ENCODE assay signal across 8 cellular contexts in genomic region chr12:108825205-108825950, GRCh38. TPM values are rescaled to one million over a fixed set of nuclear protein-coding genes. Genes with fewer than 3 reads are reported as not detected.
DNase-seq lines count a peak whose midpoint lies in the region; ATAC-seq and TF ChIP-seq lines count a peak whose summit lies in the region.

No MANE protein-coding gene starts in this region.

- peak; percentile 83 for DNase-seq in NCI-H2171 treated with DMSO at 0.1 percent for 48 hours (lab: John Stamatoyannopoulos, UW)
- DNase-seq in NCI-H2171 (lab: John Stamatoyannopoulos, UW) = no peak
- peak; percentile 60 for DNase-seq in MV-4-11 (lab: John Stamatoyannopoulos, UW)
- DNase-seq in psoas muscle = no peak
- no peak for DNase-seq in GM03348 (ENCODE audit: low spot score)
- no peak for DNase-seq in NCI-H1092 (lab: John Stamatoyannopoulos, UW)

- peaks cover 36 to 40% of the 10 kb centered on the region in 2 donors for H3K4me1 ChIP-seq in duodenal mucosa (ENCODE audit: control insufficient read depth in 1 of 2, insufficient read depth in 2 of 2, low read length in 2 of 2)
- H3K4me1 ChIP-seq in psoas muscle = peaks cover 85% of the 10 kb centered on the region

- H3K27me3 ChIP-seq in duodenal mucosa (ENCODE audit: control insufficient read depth in 1 of 2, insufficient read depth in 2 of 2, low read length in 2 of 2) = no peaks in the 10 kb centered on the region
- H3K27me3 ChIP-seq in psoas muscle (ENCODE audit: insufficient read depth in 3 of 3, low read length in 2 of 3) = no peaks in the 10 kb centered on the region

- H3K9me3 ChIP-seq in duodenal mucosa (ENCODE audit: control insufficient read depth in 1 of 2, low read length in 2 of 2) (no peaks in the 10 kb centered on the region), psoas muscle (no peaks in the 10 kb centered on the region)

- no peak for TF ChIP-seq CTCF in psoas muscle (IDR thresholded peaks at IDR 0.05)

- H3K4me3 ChIP-seq in duodenal mucosa (ENCODE audit: low read depth in 1 of 2, low read length in 2 of 2) (peak overlapping the region in 1 of 2 donors; percentile 42), psoas muscle (peak overlapping the region; percentile 35)

- H3K36me3 ChIP-seq in duodenal mucosa (ENCODE audit: control insufficient read depth in 1 of 2, insufficient read depth in 2 of 2, low read length in 2 of 2) = peaks cover 5 to 40% of the 10 kb centered on the region in 2 donors
- peaks cover 2 to 53% of the 10 kb centered on the region in 2 donors for H3K36me3 ChIP-seq in psoas muscle (ENCODE audit: insufficient read depth in 1 of 2, low read depth in 1 of 2)

- intact Hi-C loops in psoas muscle (cut with DNase I) = no loop called here

- peak in 1 of 4 donors; percentile 9 for ATAC-seq in psoas muscle
- ATAC-seq in GM18511 (IDR thresholded peaks at IDR 0.05; ENCODE audit: unreplicated experiment) = no peak

- H3K9ac ChIP-seq in duodenal mucosa (ENCODE audit: low read depth in 1 of 2, low read length in 2 of 2) = peak overlapping the region in 1 of 2 donors; percentile 29

- WGBS in psoas muscle, 3 donors = 14 to 20% (median 15%) methylated on average over 8 of the region's 8 CpGs

- H3K27ac ChIP-seq in duodenal mucosa (ENCODE audit: low read depth, low read length) (peak overlapping the region; percentile 82), psoas muscle (peak overlapping the region; percentile 92)

RNA-seq across cellular contexts. Expression of gene SSH1, which starts 32.0 kb away (rescaled TPM):
- total RNA-seq in psoas muscle = 10 to 100 TPM; 24.9 to 68.6 (median 55.9) TPM
- 10 to 100 TPM; 10.0 to 39.8 (median 10.9) TPM for polyA plus RNA-seq in psoas muscle

RNA-seq across cellular contexts. Expression of gene DAO, which starts 54.5 kb away (rescaled TPM):
- total RNA-seq in psoas muscle = not detected
- polyA plus RNA-seq in psoas muscle = not detected

Comparison
In these comparisons a context has a peak if more than half of its experiments do, and no peak if none do; other contexts are left out.
1. DNase-seq: peak in NCI-H2171 treated with DMSO at 0.1 percent for 48 hours (single experiment) and MV-4-11 (single experiment); none in NCI-H2171 (single experiment), psoas muscle (0 of 2), GM03348 (single experiment) and NCI-H1092 (single experiment).